Comparison of ENCODE assay signal across 1 cellular context in the genomic region with DNA sequence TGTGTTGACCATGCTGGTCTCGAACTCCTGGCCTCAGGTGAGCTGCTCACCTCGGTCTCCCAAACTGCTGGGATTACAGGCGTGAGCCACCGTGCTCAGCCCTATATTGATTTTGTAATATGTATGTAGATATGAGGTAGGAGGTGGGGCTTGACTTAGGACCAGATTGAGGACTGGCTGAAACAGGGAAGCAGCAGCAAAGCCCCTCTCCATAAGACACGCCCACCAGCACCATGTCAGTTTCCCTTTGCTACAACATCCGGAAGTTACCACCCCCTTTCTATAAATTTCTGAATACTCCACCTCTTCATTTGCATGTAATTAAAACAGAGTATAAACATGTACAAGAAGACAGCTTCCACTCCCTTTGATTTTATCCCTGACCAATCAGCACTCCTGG.
TF ChIP-seq lines count a peak whose summit lies in the region.

No MANE protein-coding gene starts in this region.

TF ChIP-seq in H1, 55 proteins besides CTCF, POLR2A, EP300 and RAD21:
- TF ChIP-seq TBP (IDR thresholded peaks at IDR 0.05; ENCODE audit: low read depth, low read length) (no peak), BRCA1 (IDR thresholded peaks at IDR 0.05; ENCODE audit: low read depth, low read length) (no peak), CHD2 (IDR thresholded peaks at IDR 0.05; ENCODE audit: low read length) (no peak), SP4 (IDR thresholded peaks at IDR 0.05; ENCODE audit: low read length) (no peak), CBX5 (IDR thresholded peaks at IDR 0.05; ENCODE audit: low read depth, low read length) (no peak), POLR2AphosphoS5 (IDR thresholded peaks at IDR 0.05; ENCODE audit: low read depth, low read length) (no peak), BACH1 (IDR thresholded peaks at IDR 0.05; ENCODE audit: low read length) (no peak), KDM4A (IDR thresholded peaks at IDR 0.05; ENCODE audit: low read depth, low read length, severe bottlenecking) (no peak), SIX5 (IDR thresholded peaks at IDR 0.05; ENCODE audit: low read depth, low read length) (no peak), CHD1 (IDR thresholded peaks at IDR 0.05; ENCODE audit: low read depth, low read length) (no peak), SP1 (IDR thresholded peaks at IDR 0.05; ENCODE audit: low read depth, low read length) (no peak), CREB1 (IDR thresholded peaks at IDR 0.05) (no peak), NANOG (IDR thresholded peaks at IDR 0.05; ENCODE audit: insufficient read depth, low read depth, low read length, poor library complexity, severe bottlenecking) (no peak), CTBP2 (IDR thresholded peaks at IDR 0.05; ENCODE audit: borderline replicate concordance, insufficient read depth, insufficient read length, low read length) (no peak), TEAD4 (IDR thresholded peaks at IDR 0.05; ENCODE audit: low read depth, low read length) (no peak), POU5F1 (IDR thresholded peaks at IDR 0.05; ENCODE audit: low read depth, low read length) (no peak), SUZ12 (IDR thresholded peaks at IDR 0.05; ENCODE audit: low read length) (no peak)
- TF ChIP-seq, protein P1, sequence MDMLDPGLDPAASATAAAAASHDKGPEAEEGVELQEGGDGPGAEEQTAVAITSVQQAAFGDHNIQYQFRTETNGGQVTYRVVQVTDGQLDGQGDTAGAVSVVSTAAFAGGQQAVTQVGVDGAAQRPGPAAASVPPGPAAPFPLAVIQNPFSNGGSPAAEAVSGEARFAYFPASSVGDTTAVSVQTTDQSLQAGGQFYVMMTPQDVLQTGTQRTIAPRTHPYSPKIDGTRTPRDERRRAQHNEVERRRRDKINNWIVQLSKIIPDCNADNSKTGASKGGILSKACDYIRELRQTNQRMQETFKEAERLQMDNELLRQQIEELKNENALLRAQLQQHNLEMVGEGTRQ (IDR thresholded peaks at IDR 0.05; ENCODE audit: low read length): no peak
- TF ChIP-seq, protein P2, sequence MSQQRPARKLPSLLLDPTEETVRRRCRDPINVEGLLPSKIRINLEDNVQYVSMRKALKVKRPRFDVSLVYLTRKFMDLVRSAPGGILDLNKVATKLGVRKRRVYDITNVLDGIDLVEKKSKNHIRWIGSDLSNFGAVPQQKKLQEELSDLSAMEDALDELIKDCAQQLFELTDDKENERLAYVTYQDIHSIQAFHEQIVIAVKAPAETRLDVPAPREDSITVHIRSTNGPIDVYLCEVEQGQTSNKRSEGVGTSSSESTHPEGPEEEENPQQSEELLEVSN (IDR thresholded peaks at IDR 0.05): no peak
